8 cellular contexts compared by ENCODE assay signal in genomic region chr5:131795879-131796792, GRCh38. TPM values are rescaled to one million over a fixed set of nuclear protein-coding genes. Genes with fewer than 3 reads are reported as not detected.
DNase-seq lines count a peak whose midpoint lies in the region; ATAC-seq lines count a peak whose summit lies in the region.

No MANE protein-coding gene starts in this region.

- peak overlapping the region; percentile 92 for H3K4me3 Mint-ChIP-seq in activated T-cell treated with anti-CD3 and anti-CD28 coated beads, Interleukin-2, amount 50 U/mL, for 4 hours
- peak overlapping the region; percentile 86 to 98 (median 96) for H3K4me3 Mint-ChIP-seq in naive B cell

- H3K4me1 ChIP-seq in stomach smooth muscle (ENCODE audit: control insufficient read depth, insufficient read depth, low read length), result no peaks in the 10 kb centered on the region

- H3K36me3 ChIP-seq in stomach smooth muscle (ENCODE audit: control insufficient read depth in 2 of 2, insufficient read depth in 2 of 2, low read length in 2 of 2), result no peaks in the 10 kb centered on the region

- H3K4me3 ChIP-seq in stomach smooth muscle (ENCODE audit: low read length in 2 of 2), result peak overlapping the region; percentile 80 to 91

- peak overlapping the region; percentile 87 to 96 for H3K9ac ChIP-seq in stomach smooth muscle (ENCODE audit: low read length in 2 of 2)

- H3K27me3 Mint-ChIP-seq in activated T-cell treated with anti-CD3 and anti-CD28 coated beads, Interleukin-2, amount 50 U/mL, for 4 hours (ENCODE audit: low read depth), result no peaks in the 10 kb centered on the region
- no peaks in the 10 kb centered on the region for H3K27me3 Mint-ChIP-seq in naive B cell

- ATAC-seq in HG02623 (IDR thresholded peaks at IDR 0.05; ENCODE audit: unreplicated experiment) (peak; percentile 6), naive B cell (ENCODE audit: low read depth in 2 of 2) (peak; percentile 19 to 23)
- ATAC-seq in activated T-cell treated with anti-CD3 and anti-CD28 coated beads, Interleukin-2, amount 50 U/mL, for 4 hours, result peak; percentile 16 to 27

- no peaks in the 10 kb centered on the region for H3K9me3 ChIP-seq in stomach smooth muscle (ENCODE audit: control insufficient read depth in 2 of 2, low read length in 2 of 2)

- H3K27ac ChIP-seq in stomach smooth muscle (ENCODE audit: low read length), result peak overlapping the region; percentile 94

- H3K27ac Mint-ChIP-seq in naive B cell, result peak overlapping the region; percentile 96 to 99 (median 99)

- DNase-seq in NCI-H82 (lab: John Stamatoyannopoulos, UW) (peak; percentile 60), NCI-H82 treated with DMSO at 0.1 percent for 48 hours (lab: John Stamatoyannopoulos, UW; ENCODE audit: unreplicated experiment) (no peak), NCI-H146 (lab: John Stamatoyannopoulos, UW) (peak; percentile 68), fibroblast of gingiva (ENCODE audit: low read depth) (peak; percentile 53), naive B cell (no peak)
- peak; percentile 12 for DNase-seq in activated T-cell treated with anti-CD3 and anti-CD28 coated beads, Interleukin-2, amount 50 U/mL, for 4 hours

- H3K36me3 Mint-ChIP-seq in activated T-cell treated with anti-CD3 and anti-CD28 coated beads, Interleukin-2, amount 50 U/mL, for 4 hours (ENCODE audit: insufficient read depth), result peaks cover 5% of the 10 kb centered on the region
- peaks cover 0 to 4% of the 10 kb centered on the region in 2 donors for H3K36me3 Mint-ChIP-seq in naive B cell

- peaks cover 34% of the 10 kb centered on the region for H3K4me1 Mint-ChIP-seq in activated T-cell treated with anti-CD3 and anti-CD28 coated beads, Interleukin-2, amount 50 U/mL, for 4 hours (ENCODE audit: low read depth)
- H3K4me1 Mint-ChIP-seq in naive B cell, result peaks cover 19 to 51% (median 33%) of the 10 kb centered on the region in 3 donors

- H3K9me3 Mint-ChIP-seq in activated T-cell treated with anti-CD3 and anti-CD28 coated beads, Interleukin-2, amount 50 U/mL, for 4 hours, result no peaks in the 10 kb centered on the region
- no peaks in the 10 kb centered on the region for H3K9me3 Mint-ChIP-seq in naive B cell

- H3K27me3 ChIP-seq in stomach smooth muscle (ENCODE audit: control insufficient read depth in 1 of 2, insufficient read depth in 2 of 2, low read length in 2 of 2), result no peaks in the 10 kb centered on the region

RNA-seq across cellular contexts. Expression of gene FNIP1, which starts 0.7 kb away (rescaled TPM):
- total RNA-seq in activated T-cell treated with anti-CD3 and anti-CD28 coated beads, Interleukin-2, amount 50 U/mL, for 4 hours, result 10 to 100 TPM; 12.4 to 13.8 (median 13.6) TPM
- 10 to 100 TPM; 26.8 to 40.0 (median 32.7) TPM for polyA plus RNA-seq in naive B cell (ENCODE audit: low read depth in 6 of 6)

Comparison
In these comparisons a context has a peak if more than half of its experiments do, and no peak if none do; other contexts are left out.
1. DNase-seq: peak in NCI-H82 (single experiment), NCI-H146 (single experiment), activated T-cell treated with anti-CD3 and anti-CD28 coated beads, Interleukin-2, amount 50 U/mL, for 4 hours (single experiment) and fibroblast of gingiva (single experiment); none in NCI-H82 treated with DMSO at 0.1 percent for 48 hours (single experiment) and naive B cell (single experiment).
2. Peak in every context shown above with its lines, with median percentiles within 50 percentile points of each other: ATAC-seq.